ENCODE assay signal across 29 cellular contexts in genomic region chr2:134603966-134604365, GRCh38.
"Had no signal": no experiment of that assay in that cellular context is flagged by ENCODE, and none has a peak within 500 bp of the region (broad histone marks: within the 10 kb centered on the region; RNA-seq: fewer than 3 reads in every experiment).

No MANE protein-coding gene starts in this region.

- H3K9me3 ChIP-seq: adrenal gland, Peyer's patch, SJCRH30, SK-N-SH had no signal

- H3K4me3 ChIP-seq: adrenal gland, Peyer's patch, SJCRH30 had no signal

- H3K4me1 Mint-ChIP-seq: activated naive CD8-positive, alpha-beta T cell treated with anti-CD3 and anti-CD28 coated beads, Interleukin-2, amount 10 ng/mL, durations not matched to agents 7 days and 5 days had no signal

- DNase-seq: activated CD4-positive, alpha-beta T cell treated with anti-CD3 and anti-CD28 coated beads for 48 hours; activated CD4-positive, alpha-beta T cell treated with anti-CD3 and anti-CD28 coated beads, Interleukin-2, amount 50 U/mL, for 4 hours; activated CD4-positive, CD25-positive, alpha-beta regulatory T cell treated with anti-CD3 and anti-CD28 coated beads, Interleukin-2, amount 50 U/mL, for 72 hours; activated CD8-positive, alpha-beta memory T cell treated with anti-CD3 and anti-CD28 coated beads, Interleukin-2, amount 50 U/mL, for 48 hours; activated CD8-positive, alpha-beta T cell treated with anti-CD3 and anti-CD28 coated beads, Interleukin-2, amount 10 ng/mL, durations not matched to agents 7 days and 5 days; activated naive CD4-positive, alpha-beta T cell treated with anti-CD3 and anti-CD28 coated beads, Interleukin-2, amount 50 U/mL, for 16 hours; activated naive CD8-positive, alpha-beta T cell treated with anti-CD3 and anti-CD28 coated beads, Interleukin-2, amount 10 ng/mL, durations not matched to agents 7 days and 5 days; activated T-cell treated with anti-CD3 and anti-CD28 coated beads, Interleukin-2, amount 50 U/mL, for 1 hour; anterior cingulate cortex; Kasumi-1; KBM-7; NCI-H1092 treated with DMSO at 0.1 percent for 48 hours; NCI-H1417 treated with DMSO at 0.1 percent for 48 hours; NCI-H1694 treated with DMSO at 0.1 percent for 48 hours; NCI-H2029 treated with DMSO at 0.1 percent for 48 hours; NCI-H446 treated with DMSO at 0.1 percent for 48 hours; NCI-H526; NCI-H774; NK-92 treated with Interleukin-12 subunit alpha and Interleukin-12 subunit beta, amount 100 ng/mL, for 24 hours; OCI-M1; Peyer's patch; Right ventricle myocardium superior; SJCRH30; SK-N-SH; T-helper 1 cell had no signal

- H3K4me3 Mint-ChIP-seq: activated CD8-positive, alpha-beta T cell treated with anti-CD3 and anti-CD28 coated beads, Interleukin-2, amount 10 ng/mL, durations not matched to agents 7 days and 5 days; activated naive CD8-positive, alpha-beta T cell treated with anti-CD3 and anti-CD28 coated beads, Interleukin-2, amount 10 ng/mL, durations not matched to agents 7 days and 5 days; T-helper 2 cell treated with Interferon-gamma antibody and Interleukin-4, amounts not matched to agents 5 μg/mL and 100 μg/mL, for 36 hours; WTC11 had no signal

- H3K36me3 Mint-ChIP-seq: activated naive CD8-positive, alpha-beta T cell treated with anti-CD3 and anti-CD28 coated beads, Interleukin-2, amount 10 ng/mL, durations not matched to agents 7 days and 5 days had no signal

- H3K27ac Mint-ChIP-seq: activated CD8-positive, alpha-beta T cell treated with anti-CD3 and anti-CD28 coated beads, Interleukin-2, amount 10 ng/mL, durations not matched to agents 7 days and 5 days; activated naive CD8-positive, alpha-beta T cell treated with anti-CD3 and anti-CD28 coated beads, Interleukin-2, amount 10 ng/mL, durations not matched to agents 7 days and 5 days; T-helper 2 cell treated with Interferon-gamma antibody and Interleukin-4, amounts not matched to agents 5 μg/mL and 100 μg/mL, for 36 hours; WTC11 had no signal

- H3K27ac ChIP-seq: adrenal gland, Peyer's patch, RWPE1, SJCRH30 had no signal

- ATAC-seq: activated CD8-positive, alpha-beta T cell treated with anti-CD3 and anti-CD28 coated beads, Interleukin-2, amount 10 ng/mL, durations not matched to agents 7 days and 5 days; WTC11 had no signal

- H3K9me3 Mint-ChIP-seq: activated naive CD8-positive, alpha-beta T cell treated with anti-CD3 and anti-CD28 coated beads, Interleukin-2, amount 10 ng/mL, durations not matched to agents 7 days and 5 days had no signal

- H3K4me2 ChIP-seq: SK-N-SH had no signal

- H3K36me3 ChIP-seq: adrenal gland, Peyer's patch, SJCRH30 had no signal

- H3K9ac ChIP-seq: SK-N-SH had no signal

- H3K4me1 ChIP-seq: adrenal gland, Peyer's patch, SJCRH30 had no signal

- H3K27me3 ChIP-seq: adrenal gland, Peyer's patch had no signal
